In the genomic region with DNA sequence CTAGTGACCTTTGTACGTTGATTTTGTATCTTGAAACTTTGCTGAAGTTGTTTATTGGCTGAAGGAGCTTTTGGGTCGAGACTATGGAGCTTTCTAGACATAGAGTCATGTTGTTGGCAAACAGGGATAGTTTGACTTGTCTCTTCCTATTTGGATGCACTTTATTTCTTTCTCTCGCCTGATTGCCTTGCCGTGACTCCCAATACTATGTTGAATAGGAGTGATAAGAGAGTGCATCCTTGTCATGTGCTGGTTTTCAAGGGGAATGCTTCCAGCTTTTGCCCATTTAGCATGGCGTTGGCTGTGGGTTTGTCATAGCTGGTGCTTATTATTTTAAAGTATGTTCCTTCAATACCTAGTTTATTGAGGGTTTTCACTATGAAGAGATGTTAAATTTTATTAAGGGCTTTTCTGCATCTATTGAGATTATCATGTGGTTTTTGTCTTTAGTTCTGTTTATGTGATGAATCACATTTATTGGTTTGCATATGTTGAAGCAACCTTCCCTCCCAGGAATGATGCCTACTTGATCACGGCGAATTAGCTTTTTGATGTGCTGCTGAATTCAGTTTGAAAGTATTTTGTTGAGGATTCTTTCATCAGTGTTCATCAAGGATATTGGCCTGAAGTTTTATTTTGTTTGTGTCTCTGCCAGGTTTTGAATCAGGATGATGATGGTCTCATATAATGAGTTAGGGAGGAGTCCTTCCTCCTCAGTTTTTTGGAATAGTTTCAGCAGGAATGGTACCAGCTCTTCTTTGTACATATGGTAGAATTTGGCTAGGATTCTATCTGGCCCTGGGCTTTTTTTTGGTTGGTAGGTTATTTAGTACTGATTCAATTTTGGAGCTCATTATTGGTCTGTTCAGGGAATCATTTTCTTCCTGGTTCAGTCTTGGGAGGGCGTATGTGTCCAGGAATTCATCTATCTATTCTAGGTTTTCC, we compare ENCODE assay signal across 1 cellular context.
A peak's percentile ranks its signal among the peaks of the same experiment; 100 is the strongest.
TF ChIP-seq lines count a peak whose summit lies in the region.

No MANE protein-coding gene starts in this region.

TF ChIP-seq in A549, 52 proteins besides CTCF, POLR2A, EP300 and RAD21 (continued from another document):
- TF ChIP-seq SREBF2 (IDR thresholded peaks at IDR 0.05) (no peak), CBX8 (IDR thresholded peaks at IDR 0.05) (no peak), BCL3 (IDR thresholded peaks at IDR 0.05) (no peak), EHF (CRISPR knock-in tag; IDR thresholded peaks at IDR 0.05) (no peak), JUNB (IDR thresholded peaks at IDR 0.05) (peak; percentile 69), NPAS2 (CRISPR knock-in tag; IDR thresholded peaks at IDR 0.05; ENCODE audit: borderline replicate concordance) (no peak), NR3C1 (IDR thresholded peaks at IDR 0.05) (no peak), HOXA7 (CRISPR knock-in tag; IDR thresholded peaks at IDR 0.05) (no peak), TP53 (CRISPR knock-in tag; IDR thresholded peaks at IDR 0.05) (no peak), TFCP2L1 (CRISPR knock-in tag; IDR thresholded peaks at IDR 0.05) (no peak), FOSL2 (IDR thresholded peaks at IDR 0.05) (no peak), FOSL2 (CRISPR knock-in tag; IDR thresholded peaks at IDR 0.05) (peak; percentile 13; the same call in 1 of the 2 replicates), MAFK (IDR thresholded peaks at IDR 0.05; ENCODE audit: partially characterized antibody) (no peak), SMC3 (IDR thresholded peaks at IDR 0.05) (no peak), POLR2AphosphoS2 (conservative IDR thresholded peaks at IDR 0.05; ENCODE audit: low read length) (no peak), GATA3 (IDR thresholded peaks at IDR 0.05; ENCODE audit: borderline replicate concordance) (peak; percentile 51; the same call in 1 of the 2 replicates), ESRRA (IDR thresholded peaks at IDR 0.05; ENCODE audit: borderline replicate concordance, low read length) (no peak), KDM1A (IDR thresholded peaks at IDR 0.05; ENCODE audit: low read depth) (no peak), KDM5A (IDR thresholded peaks at IDR 0.05) (no peak), HEYL (CRISPR knock-in tag; IDR thresholded peaks at IDR 0.05) (no peak), EHMT2 (IDR thresholded peaks at IDR 0.05; ENCODE audit: low read depth) (no peak), PHF8 (IDR thresholded peaks at IDR 0.05; ENCODE audit: borderline replicate concordance, low read depth) (no peak), RFX5 (IDR thresholded peaks at IDR 0.05) (no peak), MAX (IDR thresholded peaks at IDR 0.05) (0 out of 2 replicates have a peak, but pooled peaks have one; percentile 17), ZFP36 (IDR thresholded peaks at IDR 0.05; ENCODE audit: borderline replicate concordance, partially characterized antibody) (no peak), FOXS1 (CRISPR knock-in tag; IDR thresholded peaks at IDR 0.05) (no peak), CBX2 (IDR thresholded peaks at IDR 0.05; ENCODE audit: borderline replicate concordance, low read depth) (no peak), RCOR1 (IDR thresholded peaks at IDR 0.05; ENCODE audit: low read depth, low read length) (no peak), HOXB13 (CRISPR knock-in tag; IDR thresholded peaks at IDR 0.05; ENCODE audit: low read depth) (no peak), MAZ (IDR thresholded peaks at IDR 0.05; ENCODE audit: borderline replicate concordance, low read depth, low read length) (no peak), USF2 (IDR thresholded peaks at IDR 0.05) (no peak)
